Comparison of ENCODE assay signal across 8 cellular contexts in the genomic region with DNA sequence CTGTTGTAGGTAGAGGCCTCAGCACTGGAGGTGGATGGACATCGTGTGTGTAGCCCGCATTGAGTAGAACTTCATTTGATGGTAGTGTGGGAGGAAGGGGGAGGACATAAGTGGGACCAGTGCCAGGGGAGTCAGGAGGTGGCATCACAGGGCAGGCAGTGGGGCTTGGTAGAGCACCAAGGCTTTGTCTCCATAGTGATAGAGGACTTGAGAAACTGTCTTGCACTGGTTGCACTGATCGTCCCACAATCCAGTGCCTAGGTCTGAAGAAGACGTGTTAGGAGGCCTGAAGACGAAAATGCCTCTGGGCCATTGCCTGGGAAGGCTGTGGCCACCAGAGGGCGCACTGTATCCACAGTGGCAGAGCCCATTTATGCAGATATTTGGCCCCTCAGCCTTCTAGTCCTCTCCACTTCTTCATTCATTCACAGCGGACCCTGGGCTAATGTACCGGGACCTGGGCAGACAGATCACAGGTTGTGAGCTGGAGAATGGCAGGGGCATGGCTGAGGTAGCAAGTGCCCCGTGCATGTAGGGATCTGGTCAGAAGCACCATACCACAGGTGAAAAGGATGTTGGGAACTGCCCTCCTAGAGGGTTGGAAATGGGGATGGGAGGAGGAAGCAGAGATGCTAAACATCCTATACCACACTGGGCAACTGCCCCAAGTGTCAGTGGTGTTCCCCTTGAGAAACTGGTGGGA.
DNase-seq lines count a peak whose midpoint lies in the region; ATAC-seq and TF ChIP-seq lines count a peak whose summit lies in the region.

No MANE protein-coding gene starts in this region.

- peak overlapping the region; percentile 10 for H2AFZ ChIP-seq in mammary epithelial cell (ENCODE audit: low read depth, low read length)

- H3K27ac Mint-ChIP-seq in CD4-positive, CD25-positive, alpha-beta regulatory T cell: no peak overlapping the region
- no peak overlapping the region for H3K27ac Mint-ChIP-seq in activated B cell treated with CpG ODN at 0.5 μM for 24 hours

- no peaks in the 10 kb centered on the region for H3K36me3 ChIP-seq in CD4-positive, CD25-positive, alpha-beta regulatory T cell (ENCODE audit: control insufficient read depth, insufficient read depth, low read length)
- H3K36me3 ChIP-seq in H7 (replicated peaks; ENCODE audit: control insufficient read depth, insufficient read depth, low read length): peaks cover 6% of the 10 kb centered on the region
- H3K36me3 ChIP-seq in mammary epithelial cell (ENCODE audit: insufficient read depth, low read length): peaks cover under 1% of the 10 kb centered on the region

- H3K27me3 ChIP-seq in CD4-positive, CD25-positive, alpha-beta regulatory T cell (ENCODE audit: control insufficient read depth, insufficient read depth, low read length): no peaks in the 10 kb centered on the region
- H3K27me3 ChIP-seq in H7 (ENCODE audit: control insufficient read depth, insufficient read depth, low read length) (no peaks in the 10 kb centered on the region), mammary epithelial cell (ENCODE audit: insufficient read depth, low read length) (no peaks in the 10 kb centered on the region)

- POLR2A ChIA-PET in activated B cell treated with CpG ODN at 0.5 μM for 24 hours (lab: Charles Lee): no interaction called here

- no peaks in the 10 kb centered on the region for H3K27me3 Mint-ChIP-seq in CD4-positive, CD25-positive, alpha-beta regulatory T cell
- H3K27me3 Mint-ChIP-seq in activated B cell treated with CpG ODN at 0.5 μM for 24 hours: no peaks in the 10 kb centered on the region

- dilution Hi-C loops in mammary epithelial cell (cut with HindIII; ENCODE audit: low sequenced_read_pairs): loop anchor here (10.0 kb wide), 1 partner anchor 128 kb away; no protein-coding TSS in a partner anchor

- no peaks in the 10 kb centered on the region for H3K36me3 Mint-ChIP-seq in CD4-positive, CD25-positive, alpha-beta regulatory T cell
- no peaks in the 10 kb centered on the region for H3K36me3 Mint-ChIP-seq in activated B cell treated with CpG ODN at 0.5 μM for 24 hours (ENCODE audit: low read depth)

- no peaks in the 10 kb centered on the region for H3K4me1 ChIP-seq in CD4-positive, CD25-positive, alpha-beta regulatory T cell (ENCODE audit: control insufficient read depth, insufficient read depth, low read length, poor library complexity, severe bottlenecking)
- H3K4me1 ChIP-seq in mammary epithelial cell (ENCODE audit: insufficient read depth, low read length): peaks cover 8% of the 10 kb centered on the region

- H3K9me3 Mint-ChIP-seq in CD4-positive, CD25-positive, alpha-beta regulatory T cell: no peaks in the 10 kb centered on the region
- no peaks in the 10 kb centered on the region for H3K9me3 Mint-ChIP-seq in activated B cell treated with CpG ODN at 0.5 μM for 24 hours

- H3K4me2 ChIP-seq in mammary epithelial cell (ENCODE audit: insufficient read depth, low read depth, low read length): no peak overlapping the region

- peak; percentile 65 to 79 (median 76) for DNase-seq in CD4-positive, CD25-positive, alpha-beta regulatory T cell
- DNase-seq in H7 (peak; percentile 84), NCI-H2227 treated with DMSO at 0.1 percent for 48 hours (lab: John Stamatoyannopoulos, UW) (peak; percentile 71), activated B cell treated with CpG ODN at 0.5 μM for 24 hours (peak; percentile 82), mammary epithelial cell (peak; percentile 65), islet precursor cell (peak; percentile 90), cortex of kidney (lab: John Stamatoyannopoulos, UW) (no peak)
- peak; percentile 69 to 78 for DNase-seq in stimulated activated CD4-positive, alpha-beta T cell treated with anti-CD3 and anti-CD28 coated beads, Interleukin-1b, Interleukin-23, amount 100 ng/mL, for 1 hour (ENCODE audit: low read depth in 2 of 2)

- no TSS peak for BruUV-seq in mammary epithelial cell (replicated peaks; lab: Mats Ljungman, UMichigan)

- no peak overlapping the region for H3K9ac ChIP-seq in mammary epithelial cell (ENCODE audit: insufficient read depth, low read length)

- peak; percentile 67 to 68 for ATAC-seq in CD4-positive, CD25-positive, alpha-beta regulatory T cell (ENCODE audit: low read depth in 2 of 2)
- ATAC-seq in activated B cell treated with CpG ODN at 0.5 μM for 24 hours (ENCODE audit: low read depth): peak; percentile 82

- no peaks in the 10 kb centered on the region for H3K79me2 ChIP-seq in mammary epithelial cell (ENCODE audit: insufficient read depth, low read length)

- H3K27ac ChIP-seq in CD4-positive, CD25-positive, alpha-beta regulatory T cell (ENCODE audit: insufficient read depth, low read length, poor library complexity, severe bottlenecking): no peak overlapping the region
- H3K27ac ChIP-seq in mammary epithelial cell (ENCODE audit: insufficient read depth, low read depth, low read length): no peak overlapping the region

- intact Hi-C loops in activated B cell treated with CpG ODN at 0.5 μM for 24 hours (cut with micrococcal nuclease): loop anchor here (1.0 kb wide), 3 partner anchors 142 to 311 kb away; no protein-coding TSS in a partner anchor
- intact Hi-C loops in mammary epithelial cell (cut with micrococcal nuclease): loop anchor here (1.0 to 2.0 kb wide), 4 partner anchors 95 to 311 kb away; a partner anchor contains a TSS

- 2% methylated on average over 9 of the region's 9 CpGs for WGBS in mammary epithelial cell (ENCODE audit: low coverage, missing lambda C conversion rate)

- H3K4me1 Mint-ChIP-seq in CD4-positive, CD25-positive, alpha-beta regulatory T cell: no peaks in the 10 kb centered on the region
- peaks cover 10% of the 10 kb centered on the region for H3K4me1 Mint-ChIP-seq in activated B cell treated with CpG ODN at 0.5 μM for 24 hours

- no peak overlapping the region for H3K4me3 Mint-ChIP-seq in CD4-positive, CD25-positive, alpha-beta regulatory T cell
- H3K4me3 Mint-ChIP-seq in activated B cell treated with CpG ODN at 0.5 μM for 24 hours: no peak overlapping the region

- no peaks in the 10 kb centered on the region for H3K9me3 ChIP-seq in CD4-positive, CD25-positive, alpha-beta regulatory T cell (ENCODE audit: control insufficient read depth in 2 of 2, low read length in 2 of 2)
- no peaks in the 10 kb centered on the region for H3K9me3 ChIP-seq in mammary epithelial cell (replicated peaks; ENCODE audit: insufficient read depth, low read length)

- CTCF ChIA-PET in activated B cell treated with CpG ODN at 0.5 μM for 24 hours (lab: Charles Lee): interaction anchor here (1.3 to 8.9 kb wide), 5 partner anchors 131 to 187 kb away, joined by 3 to 85 read pairs (median 15); a partner anchor contains a TSS
- CTCF ChIA-PET in mammary epithelial cell (lab: Charles Lee; ENCODE audit: low non-redundant PET): no interaction called here

- TF ChIP-seq CTCF in activated B cell treated with CpG ODN at 0.5 μM for 24 hours (IDR thresholded peaks at IDR 0.05): peak; percentile 91
- TF ChIP-seq CTCF in mammary epithelial cell (conservative IDR thresholded peaks at IDR 0.05 in 1 of 2, IDR thresholded peaks at IDR 0.05 in 1 of 2; ENCODE audit: extremely low read depth in 1 of 2, insufficient read depth in 1 of 2, low read depth in 1 of 2, low read length in 2 of 2): peak; percentile 96 to 98

- in situ Hi-C loops in mammary epithelial cell (cut with MboI; ENCODE audit: low sequenced_read_pairs in 2 of 2): loop anchor here (5.0 kb wide), 1 partner anchor 140 kb away; a partner anchor contains a TSS

- no peaks in the 10 kb centered on the region for H4K20me1 ChIP-seq in mammary epithelial cell (ENCODE audit: insufficient read depth, low read length)

- H3K4me3 ChIP-seq in CD4-positive, CD25-positive, alpha-beta regulatory T cell (ENCODE audit: low read depth, low read length): no peak overlapping the region
- H3K4me3 ChIP-seq in H7 (ENCODE audit: insufficient read depth, low read depth, low read length) (no peak overlapping the region), mammary epithelial cell (replicated peaks in 1 of 3; ENCODE audit: insufficient read depth in 1 of 3, low read depth in 2 of 3, low read length in 3 of 3) (no peak overlapping the region)
